ENCODE assay signal across 19 cellular contexts in genomic region chr15:82301296-82302016, GRCh38. TPM values are rescaled to one million over a fixed set of nuclear protein-coding genes. Genes with fewer than 3 reads are reported as not detected.
DNase-seq lines count a peak whose midpoint lies in the region; ATAC-seq and TF ChIP-seq lines count a peak whose summit lies in the region.
"Had no signal": no experiment of that assay in that cellular context is flagged by ENCODE, and none has a peak within 500 bp of the region (broad histone marks: within the 10 kb centered on the region; RNA-seq: fewer than 3 reads in every experiment).

No MANE protein-coding gene starts in this region.

- H3K4me2 ChIP-seq in IMR-90 (ENCODE audit: low read depth, low read length): no peak overlapping the region
- H3K4me2 ChIP-seq in neural progenitor cell: no peak overlapping the region

- CTCF ChIA-PET in activated CD4-positive, alpha-beta memory T cell treated with anti-CD3 and anti-CD28 coated beads, Interleukin-2, amount 10 ng/mL, durations not matched to agents 7 days and 5 days (lab: Charles Lee): no interaction called here
- CTCF ChIA-PET in activated CD4-positive, alpha-beta memory T cell treated with anti-CD3 and anti-CD28 coated beads for 36 hours (lab: Charles Lee): no interaction called here
- CTCF ChIA-PET in IMR-90 (lab: Yijun Ruan, JAX): no interaction called here

- in situ Hi-C loops in IMR-90 (cut with MboI; ENCODE audit: low sequenced_read_pairs): no loop called here

- no peaks in the 10 kb centered on the region for H3K4me1 ChIP-seq in IMR-90 (ENCODE audit: control insufficient read depth, insufficient read depth, low read length)
- no peaks in the 10 kb centered on the region for H3K4me1 ChIP-seq in neural progenitor cell

- H3K4me3 Mint-ChIP-seq in activated CD4-positive, alpha-beta memory T cell treated with anti-CD3 and anti-CD28 coated beads, Interleukin-2, amount 10 ng/mL, durations not matched to agents 7 days and 5 days: no peak overlapping the region
- no peak overlapping the region for H3K4me3 Mint-ChIP-seq in activated CD4-positive, alpha-beta memory T cell treated with anti-CD3 and anti-CD28 coated beads for 36 hours
- H3K4me3 Mint-ChIP-seq in neural progenitor cell: no peak overlapping the region
- H3K4me3 Mint-ChIP-seq: CD4-positive, alpha-beta T cell; H9 had no signal

- H3K79me1 ChIP-seq in IMR-90 (ENCODE audit: low read depth in 1 of 2, low read length in 2 of 2): no peaks in the 10 kb centered on the region

- H3K23ac ChIP-seq in IMR-90 (ENCODE audit: low read depth, low read length): no peak overlapping the region

- no peaks in the 10 kb centered on the region for H3K9me3 ChIP-seq in IMR-90 (ENCODE audit: control insufficient read depth, insufficient read depth, low read length)
- H3K9me3 ChIP-seq in neural progenitor cell (ENCODE audit: low read depth): no peaks in the 10 kb centered on the region

- H3K4ac ChIP-seq in IMR-90 (ENCODE audit: low read depth, low read length): no peak overlapping the region

- H3K4me3 ChIP-seq in IMR-90 (ENCODE audit: insufficient read depth, low read depth, low read length) (no peak overlapping the region), neural progenitor cell (no peak overlapping the region)
- H3K4me3 ChIP-seq: GM12878 had no signal

- no peak overlapping the region for H4K5ac ChIP-seq in IMR-90 (ENCODE audit: low read depth, low read length)

- H4K20me1 ChIP-seq in IMR-90 (ENCODE audit: insufficient read depth, low read length): no peaks in the 10 kb centered on the region
- no peaks in the 10 kb centered on the region for H4K20me1 ChIP-seq in neural progenitor cell (ENCODE audit: low read depth)

- H3K79me2 ChIP-seq in neural progenitor cell (ENCODE audit: low read depth): no peaks in the 10 kb centered on the region

- ATAC-seq in IMR-90 (ENCODE audit: low read depth): no peak
- ATAC-seq in HG03469 (IDR thresholded peaks at IDR 0.05; ENCODE audit: unreplicated experiment): no peak
- ATAC-seq: GM12878 had no signal

- DNase-seq in activated CD4-positive, alpha-beta memory T cell treated with anti-CD3 and anti-CD28 coated beads, Interleukin-2, amount 10 ng/mL, durations not matched to agents 7 days and 5 days: peak; percentile 14
- no peak for DNase-seq in activated CD4-positive, alpha-beta memory T cell treated with anti-CD3 and anti-CD28 coated beads for 36 hours
- DNase-seq in IMR-90 (no peak), neural progenitor cell (ENCODE audit: low spot score) (no peak), posterior vena cava (ENCODE audit: low spot score) (peak; percentile 68), COR-L47 (lab: John Stamatoyannopoulos, UW) (no peak), A172 (ENCODE audit: low spot score) (no peak)
- DNase-seq: 8988T; ACHN; AML-193; Calu3; CD4-positive, alpha-beta T cell; DMS79 treated with DMSO at 0.1 percent for 48 hours; GF-D8; H9 had no signal

- H2BK20ac ChIP-seq in IMR-90 (ENCODE audit: low read depth, low read length): no peak overlapping the region

- no peaks in the 10 kb centered on the region for H3K9me3 Mint-ChIP-seq in activated CD4-positive, alpha-beta memory T cell treated with anti-CD3 and anti-CD28 coated beads, Interleukin-2, amount 10 ng/mL, durations not matched to agents 7 days and 5 days
- H3K9me3 Mint-ChIP-seq in activated CD4-positive, alpha-beta memory T cell treated with anti-CD3 and anti-CD28 coated beads for 36 hours: no peaks in the 10 kb centered on the region
- H3K9me3 Mint-ChIP-seq in neural progenitor cell: no peaks in the 10 kb centered on the region
- H3K9me3 Mint-ChIP-seq: CD4-positive, alpha-beta T cell; H9 had no signal

- no peaks in the 10 kb centered on the region for H3F3A ChIP-seq in neural progenitor cell (ENCODE audit: low read depth)

- H2BK15ac ChIP-seq in IMR-90 (ENCODE audit: low read depth, low read length): no peak overlapping the region

- peaks cover 20% of the 10 kb centered on the region for H3K27me3 ChIP-seq in IMR-90 (ENCODE audit: control insufficient read depth, insufficient read depth, low read length)
- no peaks in the 10 kb centered on the region for H3K27me3 ChIP-seq in neural progenitor cell

- no peak overlapping the region for H4K8ac ChIP-seq in IMR-90 (ENCODE audit: low read depth in 2 of 2, low read length in 2 of 2)

- no peak overlapping the region for H4K91ac ChIP-seq in IMR-90 (ENCODE audit: insufficient read depth, low read depth, low read length)

- H2AFZ ChIP-seq in IMR-90 (replicated peaks; ENCODE audit: low read length, poor library complexity): peak overlapping the region; percentile 63
- H2AFZ ChIP-seq in neural progenitor cell (replicated peaks): no peak overlapping the region

- dilution Hi-C loops in IMR-90 (cut with HindIII; ENCODE audit: low sequenced_read_pairs, unreplicated experiment): no loop called here

- WGBS in IMR-90 (ENCODE audit: extremely low coverage in 2 of 2, insufficient read length in 1 of 2), 2 experiments: 92% methylated on average over 1 of the region's 3 CpGs; no CpG with 5 or more reads in 1 of the 2 experiments

- no TSS peak for BruUV-seq in IMR-90 (replicated peaks; lab: Mats Ljungman, UMichigan)

- TF ChIP-seq POLR2A in IMR-90 (IDR thresholded peaks at IDR 0.05; ENCODE audit: low read depth, low read length): no peak

- TF ChIP-seq RAD21 in IMR-90 (IDR thresholded peaks at IDR 0.05; ENCODE audit: low read length): no peak

- H3K4me1 Mint-ChIP-seq in activated CD4-positive, alpha-beta memory T cell treated with anti-CD3 and anti-CD28 coated beads, Interleukin-2, amount 10 ng/mL, durations not matched to agents 7 days and 5 days: peaks cover 13% of the 10 kb centered on the region
- H3K4me1 Mint-ChIP-seq in activated CD4-positive, alpha-beta memory T cell treated with anti-CD3 and anti-CD28 coated beads for 36 hours (ENCODE audit: low read depth): peaks cover 17% of the 10 kb centered on the region
- H3K4me1 Mint-ChIP-seq in neural progenitor cell: peaks cover 5% of the 10 kb centered on the region
- H3K4me1 Mint-ChIP-seq: H9 had no signal

- no peak overlapping the region for H3K27ac Mint-ChIP-seq in activated CD4-positive, alpha-beta memory T cell treated with anti-CD3 and anti-CD28 coated beads, Interleukin-2, amount 10 ng/mL, durations not matched to agents 7 days and 5 days
- no peak overlapping the region for H3K27ac Mint-ChIP-seq in activated CD4-positive, alpha-beta memory T cell treated with anti-CD3 and anti-CD28 coated beads for 36 hours
- peak overlapping the region; percentile 42 for H3K27ac Mint-ChIP-seq in neural progenitor cell
- H3K27ac Mint-ChIP-seq: CD4-positive, alpha-beta T cell; H9 had no signal

- no peak overlapping the region for H2AK9ac ChIP-seq in IMR-90 (replicated peaks; ENCODE audit: low read depth, low read length, poor library complexity)

- no peak for TF ChIP-seq CTCF in IMR-90 (conservative IDR thresholded peaks at IDR 0.05; ENCODE audit: low read depth, low read length)
- no peak for TF ChIP-seq CTCF in neural progenitor cell (IDR thresholded peaks at IDR 0.05)

- no peaks in the 10 kb centered on the region for H3K36me3 Mint-ChIP-seq in activated CD4-positive, alpha-beta memory T cell treated with anti-CD3 and anti-CD28 coated beads, Interleukin-2, amount 10 ng/mL, durations not matched to agents 7 days and 5 days (ENCODE audit: low read depth)
- no peaks in the 10 kb centered on the region for H3K36me3 Mint-ChIP-seq in activated CD4-positive, alpha-beta memory T cell treated with anti-CD3 and anti-CD28 coated beads for 36 hours
- no peaks in the 10 kb centered on the region for H3K36me3 Mint-ChIP-seq in neural progenitor cell

- POLR2A ChIA-PET in activated CD4-positive, alpha-beta memory T cell treated with anti-CD3 and anti-CD28 coated beads, Interleukin-2, amount 10 ng/mL, durations not matched to agents 7 days and 5 days (lab: Charles Lee): no interaction called here
- POLR2A ChIA-PET in activated CD4-positive, alpha-beta memory T cell treated with anti-CD3 and anti-CD28 coated beads for 36 hours (lab: Charles Lee): no interaction called here
- POLR2A ChIA-PET in IMR-90 (lab: Charles Lee; ENCODE audit: unreplicated experiment): no interaction called here

- no peak overlapping the region for H2BK120ac ChIP-seq in IMR-90 (ENCODE audit: low read depth, low read length)

- H3K9ac ChIP-seq in IMR-90 (ENCODE audit: low read depth, low read length): no peak overlapping the region
- no peak overlapping the region for H3K9ac ChIP-seq in neural progenitor cell

- no peak overlapping the region for H2AK5ac ChIP-seq in IMR-90 (ENCODE audit: low read depth, low read length)

- no peak overlapping the region for H2BK5ac ChIP-seq in IMR-90 (ENCODE audit: low read depth, low read length, poor library complexity, severe bottlenecking)

- intact Hi-C loops in activated CD4-positive, alpha-beta memory T cell treated with anti-CD3 and anti-CD28 coated beads for 36 hours (cut with micrococcal nuclease): no loop called here
- intact Hi-C loops in IMR-90 (cut with micrococcal nuclease): no loop called here
- intact Hi-C loops in posterior vena cava (cut with DNase I): no loop called here

- H3K56ac ChIP-seq in IMR-90 (ENCODE audit: extremely low read depth, insufficient read depth, low read length): no peak overlapping the region

- H3K27me3 Mint-ChIP-seq in activated CD4-positive, alpha-beta memory T cell treated with anti-CD3 and anti-CD28 coated beads, Interleukin-2, amount 10 ng/mL, durations not matched to agents 7 days and 5 days: no peaks in the 10 kb centered on the region
- no peaks in the 10 kb centered on the region for H3K27me3 Mint-ChIP-seq in activated CD4-positive, alpha-beta memory T cell treated with anti-CD3 and anti-CD28 coated beads for 36 hours
- H3K27me3 Mint-ChIP-seq in neural progenitor cell (ENCODE audit: insufficient read depth, low read depth): no peaks in the 10 kb centered on the region
- H3K27me3 Mint-ChIP-seq: CD4-positive, alpha-beta T cell had no signal

- no peak overlapping the region for H3K18ac ChIP-seq in IMR-90 (ENCODE audit: low read depth, low read length)

- H3K27ac ChIP-seq in IMR-90 (ENCODE audit: insufficient read depth, low read length) (no peak overlapping the region), neural progenitor cell (no peak overlapping the region)
- H3K27ac ChIP-seq: C4-2B had no signal

- no peak overlapping the region for H3K14ac ChIP-seq in IMR-90 (replicated peaks; ENCODE audit: low read depth, low read length)

- H3K36me3 ChIP-seq in IMR-90 (ENCODE audit: control insufficient read depth, insufficient read depth, low read length) (no peaks in the 10 kb centered on the region), neural progenitor cell (no peaks in the 10 kb centered on the region)

- no peaks in the 10 kb centered on the region; the same call in 1 of the 2 replicates for H3K9me1 ChIP-seq in IMR-90 (ENCODE audit: insufficient read depth, low read length)

RNA-seq across cellular contexts. Expression of gene SAXO2, which starts 38.8 kb away (rescaled TPM):
- total RNA-seq in activated CD4-positive, alpha-beta memory T cell treated with anti-CD3 and anti-CD28 coated beads, Interleukin-2, amount 10 ng/mL, durations not matched to agents 7 days and 5 days: under 1 TPM in 1 of 2 experiments, not detected in 1; 0.60 TPM
- total RNA-seq in activated CD4-positive, alpha-beta memory T cell treated with anti-CD3 and anti-CD28 coated beads for 36 hours: under 1 TPM in 1 of 2 experiments, not detected in 1; 0.81 TPM
- total RNA-seq in IMR-90 (2012; rRNA removed): 0.28 TPM in 1 of 2 replicates, not detected in the other
- polyA plus RNA-seq in IMR-90 (2012; rRNA removed): 0.14 and 0.42 TPM in 2 replicates
- 0.02 and 0.33 TPM in 2 replicates for polyA plus RNA-seq in IMR-90 (2012; cell fraction: cytosol; rRNA removed)
- 0.42 and 1.0 TPM in 2 replicates for polyA plus RNA-seq in IMR-90 (2012; cell fraction: nucleus; rRNA removed; ENCODE audit: low replicate concordance)
- 0.06 and 1.4 TPM in 2 replicates for total RNA-seq in neural progenitor cell (ENCODE audit: low replicate concordance)
- total RNA-seq in posterior vena cava: 1 to 10 TPM; 2.1 to 5.8 TPM
- 1.1 and 2.5 TPM in 2 replicates for total RNA-seq in A172 (2014; rRNA removed; shearing (Covaris generic))

RNA-seq across cellular contexts. Expression of gene EFL1, which starts 38.9 kb away (rescaled TPM):
- total RNA-seq in activated CD4-positive, alpha-beta memory T cell treated with anti-CD3 and anti-CD28 coated beads, Interleukin-2, amount 10 ng/mL, durations not matched to agents 7 days and 5 days: 10 to 100 TPM; 20.8 to 23.1 TPM
- 10 to 100 TPM; 27.7 to 28.1 TPM for total RNA-seq in activated CD4-positive, alpha-beta memory T cell treated with anti-CD3 and anti-CD28 coated beads for 36 hours
- total RNA-seq in IMR-90 (2012; rRNA removed): 24.6 and 27.8 TPM in 2 replicates
- 8.7 and 10.1 TPM in 2 replicates for polyA plus RNA-seq in IMR-90 (2012; rRNA removed)
- 2.4 and 3.1 TPM in 2 replicates for polyA plus RNA-seq in IMR-90 (2012; cell fraction: cytosol; rRNA removed)
- 1.2 and 7.8 TPM in 2 replicates for polyA plus RNA-seq in IMR-90 (2012; cell fraction: nucleus; rRNA removed; ENCODE audit: low replicate concordance)
- 30.1 and 42.4 TPM in 2 replicates for total RNA-seq in neural progenitor cell (ENCODE audit: low replicate concordance)
- 10 to 100 TPM in 1 of 2 donors, 1 to 10 TPM in 1; 9.1 to 17.4 TPM for total RNA-seq in posterior vena cava
- 24.4 and 26.5 TPM in 2 replicates for total RNA-seq in A172 (2014; rRNA removed; shearing (Covaris generic))

RNA-seq across cellular contexts. Expression of gene GOLGA6L10, which starts 47.8 kb away (rescaled TPM):
- 1 to 10 TPM in 1 of 2 experiments, under 1 TPM in 1; 0.95 to 1.1 TPM for total RNA-seq in activated CD4-positive, alpha-beta memory T cell treated with anti-CD3 and anti-CD28 coated beads, Interleukin-2, amount 10 ng/mL, durations not matched to agents 7 days and 5 days
- 1 to 10 TPM; 1.3 to 1.7 TPM for total RNA-seq in activated CD4-positive, alpha-beta memory T cell treated with anti-CD3 and anti-CD28 coated beads for 36 hours
- total RNA-seq in IMR-90 (2012; rRNA removed): under 0.01 and 0.28 TPM in 2 replicates
- 0.62 and 0.79 TPM in 2 replicates for polyA plus RNA-seq in IMR-90 (2012; rRNA removed)
- polyA plus RNA-seq in IMR-90 (2012; cell fraction: cytosol; rRNA removed): 0.06 and 0.11 TPM in 2 replicates
- 4.7 and 8.7 TPM in 2 replicates for polyA plus RNA-seq in IMR-90 (2012; cell fraction: nucleus; rRNA removed; ENCODE audit: low replicate concordance)
- total RNA-seq in neural progenitor cell (ENCODE audit: low replicate concordance): 1.3 and 2.2 TPM in 2 replicates
- total RNA-seq in posterior vena cava: 1 to 10 TPM in 1 of 2 donors, under 1 TPM in 1; 0.48 to 1.5 TPM
- total RNA-seq in A172 (2014; rRNA removed; shearing (Covaris generic)): 0.07 TPM in 1 of 2 replicates, not detected in the other
- total RNA-seq: HT-29 had no signal

Comparison
In these comparisons a context has a peak if more than half of its experiments do, and no peak if none do; other contexts are left out.
1. DNase-seq: peak in activated CD4-positive, alpha-beta memory T cell treated with anti-CD3 and anti-CD28 coated beads, Interleukin-2, amount 10 ng/mL, durations not matched to agents 7 days and 5 days (single experiment) and posterior vena cava (single experiment); none in activated CD4-positive, alpha-beta memory T cell treated with anti-CD3 and anti-CD28 coated beads for 36 hours (single experiment), IMR-90 (single experiment), neural progenitor cell (single experiment), COR-L47 (single experiment) and A172 (single experiment).